ENCODE assay signal across 8 cellular contexts in genomic region chr9:95316274-95316673, GRCh38. TPM values are rescaled to one million over a fixed set of nuclear protein-coding genes. Genes with fewer than 3 reads are reported as not detected.
DNase-seq lines count a peak whose midpoint lies in the region; ATAC-seq and TF ChIP-seq lines count a peak whose summit lies in the region.

No MANE protein-coding gene starts in this region.

- DNase-seq in CD4-positive, CD25-positive, alpha-beta regulatory T cell, result no peak
- DNase-seq in MG63, result no peak
- DNase-seq in cardiac fibroblast (ENCODE audit: low read depth in 2 of 2), result no peak
- DNase-seq in natural killer cell, result no peak
- no peak for DNase-seq in NK-92 treated with Interleukin-12 subunit alpha and Interleukin-12 subunit beta, amount 100 ng/mL, for 24 hours (lab: John Stamatoyannopoulos, UW)
- no peak for DNase-seq in inferior parietal cortex (ENCODE audit: extremely low spot score)
- DNase-seq in T1000 (lab: John Stamatoyannopoulos, UW), result no peak

- H3K4me3 Mint-ChIP-seq in CD4-positive, CD25-positive, alpha-beta regulatory T cell, result peak overlapping the region; percentile 94 to 97 (median 94)
- peak overlapping the region; percentile 92 for H3K4me3 Mint-ChIP-seq in natural killer cell

- peaks cover 12% of the 10 kb centered on the region for H3K4me1 ChIP-seq in CD4-positive, CD25-positive, alpha-beta regulatory T cell (ENCODE audit: control insufficient read depth, insufficient read depth, low read length, poor library complexity, severe bottlenecking)

- H3K36me3 ChIP-seq in CD4-positive, CD25-positive, alpha-beta regulatory T cell (ENCODE audit: control insufficient read depth, insufficient read depth, low read length), result no peaks in the 10 kb centered on the region
- no peaks in the 10 kb centered on the region for H3K36me3 ChIP-seq in MG63

- TF ChIP-seq CTCF in cardiac fibroblast (IDR thresholded peaks at IDR 0.05; ENCODE audit: low read depth, low read length), result no peak
- TF ChIP-seq CTCF in natural killer cell (IDR thresholded peaks at IDR 0.05), result no peak

- H3K27ac ChIP-seq in CD4-positive, CD25-positive, alpha-beta regulatory T cell (ENCODE audit: insufficient read depth, low read length, poor library complexity, severe bottlenecking), result no peak overlapping the region

- H3K36me3 Mint-ChIP-seq in CD4-positive, CD25-positive, alpha-beta regulatory T cell, result no peaks in the 10 kb centered on the region
- H3K36me3 Mint-ChIP-seq in natural killer cell, result no peaks in the 10 kb centered on the region

- H3K9me3 ChIP-seq in CD4-positive, CD25-positive, alpha-beta regulatory T cell (ENCODE audit: control insufficient read depth in 2 of 2, low read length in 2 of 2), result no peaks in the 10 kb centered on the region
- no peaks in the 10 kb centered on the region for H3K9me3 ChIP-seq in MG63

- no peak for ATAC-seq in CD4-positive, CD25-positive, alpha-beta regulatory T cell (ENCODE audit: low read depth in 2 of 2)
- ATAC-seq in natural killer cell (no peak), HG03469 (IDR thresholded peaks at IDR 0.05; ENCODE audit: unreplicated experiment) (no peak)

- peak overlapping the region; percentile 60 for H3K4me3 ChIP-seq in CD4-positive, CD25-positive, alpha-beta regulatory T cell (ENCODE audit: low read depth, low read length)
- peak overlapping the region; percentile 96 for H3K4me3 ChIP-seq in MG63
- H3K4me3 ChIP-seq in cardiac fibroblast (replicated peaks in 1 of 2; ENCODE audit: low read depth in 2 of 2, low read length in 2 of 2), result peak overlapping the region; percentile 99 to 100

- H3K9me3 Mint-ChIP-seq in CD4-positive, CD25-positive, alpha-beta regulatory T cell, result no peaks in the 10 kb centered on the region
- no peaks in the 10 kb centered on the region for H3K9me3 Mint-ChIP-seq in natural killer cell

- peaks cover 4% of the 10 kb centered on the region for H3K27me3 Mint-ChIP-seq in CD4-positive, CD25-positive, alpha-beta regulatory T cell
- peaks cover 4 to 18% of the 10 kb centered on the region in 2 donors for H3K27me3 Mint-ChIP-seq in natural killer cell (ENCODE audit: low read depth in 2 of 2)

- H3K27me3 ChIP-seq in CD4-positive, CD25-positive, alpha-beta regulatory T cell (ENCODE audit: control insufficient read depth, insufficient read depth, low read length), result no peaks in the 10 kb centered on the region
- no peaks in the 10 kb centered on the region for H3K27me3 ChIP-seq in MG63

- H3K27ac Mint-ChIP-seq in CD4-positive, CD25-positive, alpha-beta regulatory T cell, result peak overlapping the region; percentile 31 to 35 (median 32)
- peak overlapping the region; percentile 45 to 89 for H3K27ac Mint-ChIP-seq in natural killer cell

- intact Hi-C loops in natural killer cell (cut with micrococcal nuclease), result loop anchor here (5.0 kb wide), 1 partner anchor 196 kb away; no protein-coding TSS in a partner anchor

- H3K4me1 Mint-ChIP-seq in CD4-positive, CD25-positive, alpha-beta regulatory T cell, result peaks cover 0 to 30% (median 20%) of the 10 kb centered on the region in 4 donors
- H3K4me1 Mint-ChIP-seq in natural killer cell, result peaks cover 16 to 30% of the 10 kb centered on the region in 2 donors

RNA-seq across cellular contexts. Expression of gene FANCC, which starts 1.2 kb away (rescaled TPM):
- 7.5 TPM for total RNA-seq in CD4-positive, CD25-positive, alpha-beta regulatory T cell
- polyA plus RNA-seq in CD4-positive, CD25-positive, alpha-beta regulatory T cell, result 1 to 10 TPM; 2.8 to 6.1 (median 4.8) TPM
- total RNA-seq in MG63 (2014; rRNA removed; shearing (Covaris generic); ENCODE audit: low replicate concordance), result 10.7 and 22.2 TPM in 2 replicates
- 10 to 100 TPM in 2 of 3 donors, 1 to 10 TPM in 1; 9.9 to 18.9 (median 12.8) TPM for total RNA-seq in natural killer cell
